In the genomic region with DNA sequence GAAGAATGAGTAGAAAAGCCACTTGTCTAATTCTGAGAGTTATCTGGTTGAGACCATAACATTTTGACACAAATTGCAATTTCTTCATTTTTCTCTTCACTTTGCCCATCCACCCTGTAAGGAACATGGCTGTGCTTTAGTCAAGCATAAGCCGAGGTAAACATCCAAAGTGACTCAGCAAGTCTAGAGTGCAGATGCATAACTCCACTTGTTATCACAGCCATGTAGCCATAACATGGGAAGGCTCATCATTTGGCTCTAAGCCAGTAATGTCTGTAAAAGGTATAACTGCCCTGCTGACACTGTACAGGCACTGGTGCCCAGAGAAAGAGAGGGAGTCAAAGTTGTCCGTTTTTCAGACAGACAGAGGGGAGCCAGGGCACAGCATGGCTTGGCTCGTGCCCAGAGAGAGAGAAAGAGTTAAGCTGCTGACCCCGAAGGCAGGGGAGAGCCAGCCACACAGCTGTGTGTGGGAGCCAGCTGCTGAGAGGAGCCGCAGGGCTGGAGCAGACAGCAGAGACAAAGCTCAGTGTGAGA, we compare ENCODE assay signal across 1 cellular context.
TF ChIP-seq lines count a peak whose summit lies in the region.

No MANE protein-coding gene starts in this region.

TF ChIP-seq in K562, 482 proteins besides CTCF, POLR2A, EP300 and RAD21 (continued from another document and continues in another):
- TF ChIP-seq, protein P1, sequence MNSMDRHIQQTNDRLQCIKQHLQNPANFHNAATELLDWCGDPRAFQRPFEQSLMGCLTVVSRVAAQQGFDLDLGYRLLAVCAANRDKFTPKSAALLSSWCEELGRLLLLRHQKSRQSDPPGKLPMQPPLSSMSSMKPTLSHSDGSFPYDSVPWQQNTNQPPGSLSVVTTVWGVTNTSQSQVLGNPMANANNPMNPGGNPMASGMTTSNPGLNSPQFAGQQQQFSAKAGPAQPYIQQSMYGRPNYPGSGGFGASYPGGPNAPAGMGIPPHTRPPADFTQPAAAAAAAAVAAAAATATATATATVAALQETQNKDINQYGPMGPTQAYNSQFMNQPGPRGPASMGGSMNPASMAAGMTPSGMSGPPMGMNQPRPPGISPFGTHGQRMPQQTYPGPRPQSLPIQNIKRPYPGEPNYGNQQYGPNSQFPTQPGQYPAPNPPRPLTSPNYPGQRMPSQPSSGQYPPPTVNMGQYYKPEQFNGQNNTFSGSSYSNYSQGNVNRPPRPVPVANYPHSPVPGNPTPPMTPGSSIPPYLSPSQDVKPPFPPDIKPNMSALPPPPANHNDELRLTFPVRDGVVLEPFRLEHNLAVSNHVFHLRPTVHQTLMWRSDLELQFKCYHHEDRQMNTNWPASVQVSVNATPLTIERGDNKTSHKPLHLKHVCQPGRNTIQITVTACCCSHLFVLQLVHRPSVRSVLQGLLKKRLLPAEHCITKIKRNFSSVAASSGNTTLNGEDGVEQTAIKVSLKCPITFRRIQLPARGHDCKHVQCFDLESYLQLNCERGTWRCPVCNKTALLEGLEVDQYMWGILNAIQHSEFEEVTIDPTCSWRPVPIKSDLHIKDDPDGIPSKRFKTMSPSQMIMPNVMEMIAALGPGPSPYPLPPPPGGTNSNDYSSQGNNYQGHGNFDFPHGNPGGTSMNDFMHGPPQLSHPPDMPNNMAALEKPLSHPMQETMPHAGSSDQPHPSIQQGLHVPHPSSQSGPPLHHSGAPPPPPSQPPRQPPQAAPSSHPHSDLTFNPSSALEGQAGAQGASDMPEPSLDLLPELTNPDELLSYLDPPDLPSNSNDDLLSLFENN (IDR thresholded peaks at IDR 0.05; ENCODE audit: low read depth in 2 of 2, low read length in 2 of 2), result no peak
- TF ChIP-seq GTF2A2 (tag; IDR thresholded peaks at IDR 0.05) (peak; percentile 76), NBN (IDR thresholded peaks at IDR 0.05; ENCODE audit: low read depth) (no peak), KAT7 (CRISPR knock-in tag; IDR thresholded peaks at IDR 0.05; ENCODE audit: borderline replicate concordance) (no peak), CHD1 (IDR thresholded peaks at IDR 0.05; ENCODE audit: low read length) (no peak), ZNF274 (IDR thresholded peaks at IDR 0.05; ENCODE audit: borderline replicate concordance, low read depth, low read length) (no peak), ZNF780A (CRISPR knock-in tag; IDR thresholded peaks at IDR 0.05) (no peak), POU5F1 (IDR thresholded peaks at IDR 0.05; ENCODE audit: borderline replicate concordance, low read depth, low read length, partially characterized antibody) (no peak), ELF1 (tag; IDR thresholded peaks at IDR 0.05) (no peak), KLF16 (IDR thresholded peaks at IDR 0.05) (no peak), HNRNPK (IDR thresholded peaks at IDR 0.05; ENCODE audit: low read depth, low read length, poor library complexity, severe bottlenecking) (no peak), LEF1 (IDR thresholded peaks at IDR 0.05) (no peak), PCBP1 (IDR thresholded peaks at IDR 0.05; ENCODE audit: low read depth, low read length, poor library complexity, severe bottlenecking) (no peak), SMAD3 (CRISPR knock-in tag; conservative IDR thresholded peaks at IDR 0.05) (peak; percentile 98), TBP (optimal IDR thresholded peaks at IDR 0.05; ENCODE audit: low read depth, low read length) (no peak), MTA1 (IDR thresholded peaks at IDR 0.05; ENCODE audit: borderline replicate concordance) (peak; percentile 50; the same call in 1 of the 2 replicates), SIX5 (IDR thresholded peaks at IDR 0.05; ENCODE audit: borderline replicate concordance in 1 of 2, insufficient read depth in 1 of 2, low read depth in 1 of 2, low read length in 2 of 2) (no peak), SP2 (IDR thresholded peaks at IDR 0.05; ENCODE audit: extremely low read depth, low read depth, low read length, poor library complexity, severe bottlenecking) (no peak), FOXK2 (conservative IDR thresholded peaks at IDR 0.05 in 1 of 2, IDR thresholded peaks at IDR 0.05 in 1 of 2; ENCODE audit: low read depth in 2 of 2) (peak; percentile 81 to 90), CC2D1A (IDR thresholded peaks at IDR 0.05) (no peak)
- TF ChIP-seq, protein P2, sequence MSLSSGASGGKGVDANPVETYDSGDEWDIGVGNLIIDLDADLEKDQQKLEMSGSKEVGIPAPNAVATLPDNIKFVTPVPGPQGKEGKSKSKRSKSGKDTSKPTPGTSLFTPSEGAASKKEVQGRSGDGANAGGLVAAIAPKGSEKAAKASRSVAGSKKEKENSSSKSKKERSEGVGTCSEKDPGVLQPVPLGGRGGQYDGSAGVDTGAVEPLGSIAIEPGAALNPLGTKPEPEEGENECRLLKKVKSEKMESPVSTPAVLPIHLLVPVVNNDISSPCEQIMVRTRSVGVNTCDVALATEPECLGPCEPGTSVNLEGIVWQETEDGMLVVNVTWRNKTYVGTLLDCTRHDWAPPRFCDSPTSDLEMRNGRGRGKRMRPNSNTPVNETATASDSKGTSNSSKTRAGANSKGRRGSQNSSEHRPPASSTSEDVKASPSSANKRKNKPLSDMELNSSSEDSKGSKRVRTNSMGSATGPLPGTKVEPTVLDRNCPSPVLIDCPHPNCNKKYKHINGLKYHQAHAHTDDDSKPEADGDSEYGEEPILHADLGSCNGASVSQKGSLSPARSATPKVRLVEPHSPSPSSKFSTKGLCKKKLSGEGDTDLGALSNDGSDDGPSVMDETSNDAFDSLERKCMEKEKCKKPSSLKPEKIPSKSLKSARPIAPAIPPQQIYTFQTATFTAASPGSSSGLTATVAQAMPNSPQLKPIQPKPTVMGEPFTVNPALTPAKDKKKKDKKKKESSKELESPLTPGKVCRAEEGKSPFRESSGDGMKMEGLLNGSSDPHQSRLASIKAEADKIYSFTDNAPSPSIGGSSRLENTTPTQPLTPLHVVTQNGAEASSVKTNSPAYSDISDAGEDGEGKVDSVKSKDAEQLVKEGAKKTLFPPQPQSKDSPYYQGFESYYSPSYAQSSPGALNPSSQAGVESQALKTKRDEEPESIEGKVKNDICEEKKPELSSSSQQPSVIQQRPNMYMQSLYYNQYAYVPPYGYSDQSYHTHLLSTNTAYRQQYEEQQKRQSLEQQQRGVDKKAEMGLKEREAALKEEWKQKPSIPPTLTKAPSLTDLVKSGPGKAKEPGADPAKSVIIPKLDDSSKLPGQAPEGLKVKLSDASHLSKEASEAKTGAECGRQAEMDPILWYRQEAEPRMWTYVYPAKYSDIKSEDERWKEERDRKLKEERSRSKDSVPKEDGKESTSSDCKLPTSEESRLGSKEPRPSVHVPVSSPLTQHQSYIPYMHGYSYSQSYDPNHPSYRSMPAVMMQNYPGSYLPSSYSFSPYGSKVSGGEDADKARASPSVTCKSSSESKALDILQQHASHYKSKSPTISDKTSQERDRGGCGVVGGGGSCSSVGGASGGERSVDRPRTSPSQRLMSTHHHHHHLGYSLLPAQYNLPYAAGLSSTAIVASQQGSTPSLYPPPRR (CRISPR knock-in tag; IDR thresholded peaks at IDR 0.05; ENCODE audit: borderline replicate concordance), result no peak
- TF ChIP-seq, protein P3, sequence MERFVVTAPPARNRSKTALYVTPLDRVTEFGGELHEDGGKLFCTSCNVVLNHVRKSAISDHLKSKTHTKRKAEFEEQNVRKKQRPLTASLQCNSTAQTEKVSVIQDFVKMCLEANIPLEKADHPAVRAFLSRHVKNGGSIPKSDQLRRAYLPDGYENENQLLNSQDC (CRISPR knock-in tag; IDR thresholded peaks at IDR 0.05), result no peak
- TF ChIP-seq, protein P4, sequence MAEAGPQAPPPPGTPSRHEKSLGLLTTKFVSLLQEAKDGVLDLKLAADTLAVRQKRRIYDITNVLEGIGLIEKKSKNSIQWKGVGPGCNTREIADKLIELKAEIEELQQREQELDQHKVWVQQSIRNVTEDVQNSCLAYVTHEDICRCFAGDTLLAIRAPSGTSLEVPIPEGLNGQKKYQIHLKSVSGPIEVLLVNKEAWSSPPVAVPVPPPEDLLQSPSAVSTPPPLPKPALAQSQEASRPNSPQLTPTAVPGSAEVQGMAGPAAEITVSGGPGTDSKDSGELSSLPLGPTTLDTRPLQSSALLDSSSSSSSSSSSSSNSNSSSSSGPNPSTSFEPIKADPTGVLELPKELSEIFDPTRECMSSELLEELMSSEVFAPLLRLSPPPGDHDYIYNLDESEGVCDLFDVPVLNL (CRISPR knock-in tag; IDR thresholded peaks at IDR 0.05; ENCODE audit: low read depth), result no peak
- TF ChIP-seq, protein P5, sequence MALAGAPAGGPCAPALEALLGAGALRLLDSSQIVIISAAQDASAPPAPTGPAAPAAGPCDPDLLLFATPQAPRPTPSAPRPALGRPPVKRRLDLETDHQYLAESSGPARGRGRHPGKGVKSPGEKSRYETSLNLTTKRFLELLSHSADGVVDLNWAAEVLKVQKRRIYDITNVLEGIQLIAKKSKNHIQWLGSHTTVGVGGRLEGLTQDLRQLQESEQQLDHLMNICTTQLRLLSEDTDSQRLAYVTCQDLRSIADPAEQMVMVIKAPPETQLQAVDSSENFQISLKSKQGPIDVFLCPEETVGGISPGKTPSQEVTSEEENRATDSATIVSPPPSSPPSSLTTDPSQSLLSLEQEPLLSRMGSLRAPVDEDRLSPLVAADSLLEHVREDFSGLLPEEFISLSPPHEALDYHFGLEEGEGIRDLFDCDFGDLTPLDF (CRISPR knock-in tag; IDR thresholded peaks at IDR 0.05), result 0 out of 2 replicates have a peak, but pooled peaks have one; percentile 21
- TF ChIP-seq, protein P6, sequence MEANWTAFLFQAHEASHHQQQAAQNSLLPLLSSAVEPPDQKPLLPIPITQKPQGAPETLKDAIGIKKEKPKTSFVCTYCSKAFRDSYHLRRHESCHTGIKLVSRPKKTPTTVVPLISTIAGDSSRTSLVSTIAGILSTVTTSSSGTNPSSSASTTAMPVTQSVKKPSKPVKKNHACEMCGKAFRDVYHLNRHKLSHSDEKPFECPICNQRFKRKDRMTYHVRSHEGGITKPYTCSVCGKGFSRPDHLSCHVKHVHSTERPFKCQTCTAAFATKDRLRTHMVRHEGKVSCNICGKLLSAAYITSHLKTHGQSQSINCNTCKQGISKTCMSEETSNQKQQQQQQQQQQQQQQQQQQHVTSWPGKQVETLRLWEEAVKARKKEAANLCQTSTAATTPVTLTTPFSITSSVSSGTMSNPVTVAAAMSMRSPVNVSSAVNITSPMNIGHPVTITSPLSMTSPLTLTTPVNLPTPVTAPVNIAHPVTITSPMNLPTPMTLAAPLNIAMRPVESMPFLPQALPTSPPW (CRISPR knock-in tag; IDR thresholded peaks at IDR 0.05), result peak; percentile 52; the same call in 1 of the 2 replicates
- TF ChIP-seq, protein P7, sequence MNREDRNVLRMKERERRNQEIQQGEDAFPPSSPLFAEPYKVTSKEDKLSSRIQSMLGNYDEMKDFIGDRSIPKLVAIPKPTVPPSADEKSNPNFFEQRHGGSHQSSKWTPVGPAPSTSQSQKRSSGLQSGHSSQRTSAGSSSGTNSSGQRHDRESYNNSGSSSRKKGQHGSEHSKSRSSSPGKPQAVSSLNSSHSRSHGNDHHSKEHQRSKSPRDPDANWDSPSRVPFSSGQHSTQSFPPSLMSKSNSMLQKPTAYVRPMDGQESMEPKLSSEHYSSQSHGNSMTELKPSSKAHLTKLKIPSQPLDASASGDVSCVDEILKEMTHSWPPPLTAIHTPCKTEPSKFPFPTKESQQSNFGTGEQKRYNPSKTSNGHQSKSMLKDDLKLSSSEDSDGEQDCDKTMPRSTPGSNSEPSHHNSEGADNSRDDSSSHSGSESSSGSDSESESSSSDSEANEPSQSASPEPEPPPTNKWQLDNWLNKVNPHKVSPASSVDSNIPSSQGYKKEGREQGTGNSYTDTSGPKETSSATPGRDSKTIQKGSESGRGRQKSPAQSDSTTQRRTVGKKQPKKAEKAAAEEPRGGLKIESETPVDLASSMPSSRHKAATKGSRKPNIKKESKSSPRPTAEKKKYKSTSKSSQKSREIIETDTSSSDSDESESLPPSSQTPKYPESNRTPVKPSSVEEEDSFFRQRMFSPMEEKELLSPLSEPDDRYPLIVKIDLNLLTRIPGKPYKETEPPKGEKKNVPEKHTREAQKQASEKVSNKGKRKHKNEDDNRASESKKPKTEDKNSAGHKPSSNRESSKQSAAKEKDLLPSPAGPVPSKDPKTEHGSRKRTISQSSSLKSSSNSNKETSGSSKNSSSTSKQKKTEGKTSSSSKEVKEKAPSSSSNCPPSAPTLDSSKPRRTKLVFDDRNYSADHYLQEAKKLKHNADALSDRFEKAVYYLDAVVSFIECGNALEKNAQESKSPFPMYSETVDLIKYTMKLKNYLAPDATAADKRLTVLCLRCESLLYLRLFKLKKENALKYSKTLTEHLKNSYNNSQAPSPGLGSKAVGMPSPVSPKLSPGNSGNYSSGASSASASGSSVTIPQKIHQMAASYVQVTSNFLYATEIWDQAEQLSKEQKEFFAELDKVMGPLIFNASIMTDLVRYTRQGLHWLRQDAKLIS (CRISPR knock-in tag; IDR thresholded peaks at IDR 0.05), result no peak
- TF ChIP-seq, protein P8, sequence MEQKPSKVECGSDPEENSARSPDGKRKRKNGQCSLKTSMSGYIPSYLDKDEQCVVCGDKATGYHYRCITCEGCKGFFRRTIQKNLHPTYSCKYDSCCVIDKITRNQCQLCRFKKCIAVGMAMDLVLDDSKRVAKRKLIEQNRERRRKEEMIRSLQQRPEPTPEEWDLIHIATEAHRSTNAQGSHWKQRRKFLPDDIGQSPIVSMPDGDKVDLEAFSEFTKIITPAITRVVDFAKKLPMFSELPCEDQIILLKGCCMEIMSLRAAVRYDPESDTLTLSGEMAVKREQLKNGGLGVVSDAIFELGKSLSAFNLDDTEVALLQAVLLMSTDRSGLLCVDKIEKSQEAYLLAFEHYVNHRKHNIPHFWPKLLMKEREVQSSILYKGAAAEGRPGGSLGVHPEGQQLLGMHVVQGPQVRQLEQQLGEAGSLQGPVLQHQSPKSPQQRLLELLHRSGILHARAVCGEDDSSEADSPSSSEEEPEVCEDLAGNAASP (IDR thresholded peaks at IDR 0.05), result no peak
